14 cellular contexts compared by ENCODE assay signal in genomic region chr17:47898246-47898645, GRCh38. TPM values are rescaled to one million over a fixed set of nuclear protein-coding genes. Genes with fewer than 3 reads are reported as not detected.
A peak's percentile ranks its signal among the peaks of the same experiment; 100 is the strongest.
DNase-seq lines count a peak whose midpoint lies in the region; ATAC-seq and TF ChIP-seq lines count a peak whose summit lies in the region.
"Had no signal": no experiment of that assay in that cellular context is flagged by ENCODE, and none has a peak within 500 bp of the region (broad histone marks: within the 10 kb centered on the region; RNA-seq: fewer than 3 reads in every experiment).

No MANE protein-coding gene starts in this region.

- H3K4me2 ChIP-seq in Karpas-422 (ENCODE audit: low read depth, low read length, poor library complexity, severe bottlenecking): peak overlapping the region; percentile 76
- H3K4me2 ChIP-seq in SU-DHL-6 (ENCODE audit: low read depth, low read length, poor library complexity, severe bottlenecking): peak overlapping the region; percentile 69

- H2AFZ ChIP-seq in Karpas-422 (ENCODE audit: low read length): no peak overlapping the region
- no peak overlapping the region for H2AFZ ChIP-seq in SU-DHL-6 (ENCODE audit: low read depth, low read length, severe bottlenecking)

- no peak overlapping the region for H3K9ac ChIP-seq in Karpas-422 (ENCODE audit: low read length)
- no peak overlapping the region for H3K9ac ChIP-seq in SU-DHL-6 (ENCODE audit: low read length)

- H3K27me3 Mint-ChIP-seq in CD14-positive monocyte (ENCODE audit: low read depth in 3 of 3): peaks cover 0 to 5% (median 1%) of the 10 kb centered on the region in 3 donors
- peaks cover 0 to 4% (median 0%) of the 10 kb centered on the region in 5 donors for H3K27me3 Mint-ChIP-seq in naive thymus-derived CD4-positive, alpha-beta T cell

- intact Hi-C loops in CD14-positive monocyte (cut with micrococcal nuclease) (loop anchor here (5.0 to 10.0 kb wide), 3 partner anchors 47 to 233 kb away; partner anchors contain the start of gene PNPO (in 1 of the 2)), mucosa of descending colon (cut with DNase I, micrococcal nuclease) (no loop called here)
- intact Hi-C loops in naive thymus-derived CD4-positive, alpha-beta T cell (cut with micrococcal nuclease): loop anchor here (5.0 to 10.0 kb wide), 4 partner anchors 203 to 994 kb away; partner anchors contain the start of genes ATP5MC1 (in 1 of the 2), EFCAB13 (in 1 of the 2), KPNB1 (in 1 of the 2) and TBKBP1 (in 1 of the 2)

- H3K27ac ChIP-seq in Karpas-422 (ENCODE audit: low read length): no peak overlapping the region
- H3K27ac ChIP-seq in SU-DHL-6 (ENCODE audit: low read depth, low read length): no peak overlapping the region
- H3K27ac ChIP-seq in naive thymus-derived CD4-positive, alpha-beta T cell (ENCODE audit: low read depth, low read length): no peak overlapping the region

- H3K79me2 ChIP-seq in Karpas-422 (ENCODE audit: low read length) (peaks cover 62% of the 10 kb centered on the region), SU-DHL-6 (ENCODE audit: insufficient read depth, low read length) (peaks cover 32% of the 10 kb centered on the region)

- peaks cover 15% of the 10 kb centered on the region; the same call in 1 of the 2 replicates for H3K36me3 ChIP-seq in Karpas-422 (ENCODE audit: insufficient read depth, low read length)
- no peaks in the 10 kb centered on the region for H3K36me3 ChIP-seq in SU-DHL-6 (ENCODE audit: low read length)
- peaks cover 0 to 11% (median 4%) of the 10 kb centered on the region in 3 experiments for H3K36me3 ChIP-seq in naive thymus-derived CD4-positive, alpha-beta T cell (ENCODE audit: control insufficient read depth in 2 of 3, insufficient read depth in 3 of 3, low read length in 3 of 3)
- H3K36me3 ChIP-seq in mucosa of descending colon (ENCODE audit: low read depth): peaks cover 3% of the 10 kb centered on the region

- H3K4me3 ChIP-seq in Karpas-422 (ENCODE audit: low read length) (no peak overlapping the region), SU-DHL-6 (ENCODE audit: insufficient read depth, low read length, poor library complexity, severe bottlenecking) (no peak overlapping the region), mucosa of descending colon (no peak overlapping the region)
- H3K4me3 ChIP-seq in naive thymus-derived CD4-positive, alpha-beta T cell (ENCODE audit: low read length): no peak overlapping the region
- H3K4me3 ChIP-seq: K562 had no signal

- H3K9me2 ChIP-seq in Karpas-422 (replicated peaks; ENCODE audit: insufficient read depth, low read length) (no peaks in the 10 kb centered on the region), SU-DHL-6 (replicated peaks; ENCODE audit: insufficient read depth, low read length) (no peaks in the 10 kb centered on the region)

- peaks cover 35 to 41% of the 10 kb centered on the region in 2 donors for H3K36me3 Mint-ChIP-seq in CD14-positive monocyte
- H3K36me3 Mint-ChIP-seq in naive thymus-derived CD4-positive, alpha-beta T cell: peaks cover 0 to 17% (median 9%) of the 10 kb centered on the region in 5 donors

- ATAC-seq in naive thymus-derived CD4-positive, alpha-beta T cell: no peak
- ATAC-seq in HG03039 (IDR thresholded peaks at IDR 0.05; ENCODE audit: unreplicated experiment) (no peak), mucosa of descending colon (no peak)
- ATAC-seq: K562 had no signal

- H3K4me1 ChIP-seq in Karpas-422 (ENCODE audit: low read length): peaks cover 45% of the 10 kb centered on the region
- H3K4me1 ChIP-seq in naive thymus-derived CD4-positive, alpha-beta T cell (ENCODE audit: control insufficient read depth in 2 of 2, insufficient read depth in 2 of 2, low read length in 2 of 2): peaks cover 20 to 23% of the 10 kb centered on the region in 2 donors
- H3K4me1 ChIP-seq in mucosa of descending colon (ENCODE audit: low read depth): peaks cover 12% of the 10 kb centered on the region

- CTCF ChIA-PET in naive thymus-derived CD4-positive, alpha-beta T cell (lab: Charles Lee): interaction anchor here (1.0 kb wide), 1 partner anchor 52 kb away, joined by 3 read pairs; no protein-coding TSS in a partner anchor

- H3K9me3 ChIP-seq in Karpas-422 (ENCODE audit: low read length): no peaks in the 10 kb centered on the region
- H3K9me3 ChIP-seq in SU-DHL-6 (ENCODE audit: insufficient read depth, low read length): no peaks in the 10 kb centered on the region
- no peaks in the 10 kb centered on the region for H3K9me3 ChIP-seq in naive thymus-derived CD4-positive, alpha-beta T cell (ENCODE audit: control insufficient read depth in 2 of 3, low read length in 3 of 3)
- H3K9me3 ChIP-seq in mucosa of descending colon: no peaks in the 10 kb centered on the region

- no peaks in the 10 kb centered on the region for H3F3A ChIP-seq in SU-DHL-6 (ENCODE audit: insufficient read depth)

- TF ChIP-seq CTCF in CD14-positive monocyte (IDR thresholded peaks at IDR 0.05) (no peak), SU-DHL-6 (IDR thresholded peaks at IDR 0.05; ENCODE audit: insufficient read depth, low read length, poor library complexity, severe bottlenecking) (no peak), mucosa of descending colon (IDR thresholded peaks at IDR 0.05) (no peak)

- POLR2A ChIA-PET in naive thymus-derived CD4-positive, alpha-beta T cell (lab: Charles Lee): interaction anchor here (0.9 kb wide), 1 partner anchor 10 kb away, joined by 3 read pairs; no protein-coding TSS in a partner anchor

- H3K4me1 Mint-ChIP-seq in CD14-positive monocyte: peaks cover 38% of the 10 kb centered on the region
- H3K4me1 Mint-ChIP-seq in naive thymus-derived CD4-positive, alpha-beta T cell: peaks cover 32 to 79% (median 68%) of the 10 kb centered on the region in 7 donors

- no peaks in the 10 kb centered on the region for H3K27me3 ChIP-seq in Karpas-422 (ENCODE audit: low read length)
- H3K27me3 ChIP-seq in SU-DHL-6 (ENCODE audit: low read length): no peaks in the 10 kb centered on the region
- no peaks in the 10 kb centered on the region for H3K27me3 ChIP-seq in naive thymus-derived CD4-positive, alpha-beta T cell (ENCODE audit: control insufficient read depth in 2 of 2, insufficient read depth in 2 of 2, low read length in 2 of 2)

- peak overlapping the region; percentile 21 to 95 (median 75) for H3K27ac Mint-ChIP-seq in CD14-positive monocyte
- peak overlapping the region in 1 of 9 donors; percentile 98 for H3K27ac Mint-ChIP-seq in naive thymus-derived CD4-positive, alpha-beta T cell

- H3K4me3 Mint-ChIP-seq in CD14-positive monocyte: no peak overlapping the region
- H3K4me3 Mint-ChIP-seq in naive thymus-derived CD4-positive, alpha-beta T cell: peak overlapping the region in 6 of 10 donors; percentile 18 to 97 (median 70)

- no peaks in the 10 kb centered on the region for H3K9me3 Mint-ChIP-seq in CD14-positive monocyte
- H3K9me3 Mint-ChIP-seq in naive thymus-derived CD4-positive, alpha-beta T cell: peaks cover 0 to 4% (median 0%) of the 10 kb centered on the region in 11 donors

- no peak for DNase-seq in CD14-positive monocyte (ENCODE audit: low spot score)
- no peak for DNase-seq in Karpas-422
- no peak for DNase-seq in naive thymus-derived CD4-positive, alpha-beta T cell
- no peak for DNase-seq in activated CD8-positive, alpha-beta memory T cell treated with anti-CD3 and anti-CD28 coated beads, Interleukin-2, amount 50 U/mL, for 48 hours
- DNase-seq in mucosa of descending colon: no peak
- DNase-seq in NCI-H510A treated with DMSO at 0.1 percent for 48 hours (lab: John Stamatoyannopoulos, UW): no peak
- DNase-seq: amygdala, NCI-H1694, NCI-H526 treated with DMSO at 0.1 percent for 48 hours, nucleus accumbens, T1000 had no signal

- H4K20me1 ChIP-seq in Karpas-422 (ENCODE audit: insufficient read depth, low read depth, low read length): no peaks in the 10 kb centered on the region
- no peaks in the 10 kb centered on the region for H4K20me1 ChIP-seq in SU-DHL-6 (ENCODE audit: low read depth, low read length)

RNA-seq across cellular contexts. Expression of gene SP2, which starts 2.2 kb away (rescaled TPM):
- 1 to 10 TPM; 3.1 to 6.8 TPM for polyA plus RNA-seq in CD14-positive monocyte
- 3.6 and 4.4 TPM in 2 replicates for total RNA-seq in Karpas-422 (2014; rRNA removed; shearing (Covaris generic); ENCODE audit: low replicate concordance)
- 10 to 100 TPM; 25.2 to 36.5 (median 30.8) TPM for total RNA-seq in naive thymus-derived CD4-positive, alpha-beta T cell
- 10 to 100 TPM in 1 of 2 donors, 1 to 10 TPM in 1; 7.9 to 15.6 TPM for polyA plus RNA-seq in naive thymus-derived CD4-positive, alpha-beta T cell
- total RNA-seq in mucosa of descending colon: 10 to 100 TPM; 21.7 to 24.2 (median 21.7) TPM

RNA-seq across cellular contexts. Expression of gene PNPO, which starts 43.1 kb away (rescaled TPM):
- 10 to 100 TPM; 29.7 to 34.2 TPM for polyA plus RNA-seq in CD14-positive monocyte
- 26.8 and 32.0 TPM in 2 replicates for total RNA-seq in Karpas-422 (2014; rRNA removed; shearing (Covaris generic); ENCODE audit: low replicate concordance)
- total RNA-seq in naive thymus-derived CD4-positive, alpha-beta T cell: 10 to 100 TPM; 12.0 to 35.7 (median 14.1) TPM
- 10 to 100 TPM; 16.2 to 25.1 TPM for polyA plus RNA-seq in naive thymus-derived CD4-positive, alpha-beta T cell
- total RNA-seq in mucosa of descending colon: 10 to 100 TPM; 22.8 to 32.0 (median 24.8) TPM

RNA-seq across cellular contexts. Expression of gene SP6, which starts 47.3 kb away (rescaled TPM):
- under 1 TPM in 1 of 2 donors, not detected in 1; 0.06 TPM for polyA plus RNA-seq in CD14-positive monocyte
- 0.04 TPM in 1 of 2 replicates, not detected in the other for total RNA-seq in Karpas-422 (2014; rRNA removed; shearing (Covaris generic); ENCODE audit: low replicate concordance)
- total RNA-seq in naive thymus-derived CD4-positive, alpha-beta T cell: under 1 TPM in 3 of 5 experiments, not detected in 2; 0.16 to 0.29 (median 0.22) TPM
- polyA plus RNA-seq in naive thymus-derived CD4-positive, alpha-beta T cell: under 1 TPM in 1 of 2 donors, not detected in 1; 0.05 TPM
- 10 to 100 TPM in 1 of 3 donors, 1 to 10 TPM in 2; 2.0 to 11.6 (median 4.7) TPM for total RNA-seq in mucosa of descending colon

RNA-seq across cellular contexts. Expression of gene SCRN2, which starts 57.2 kb away (rescaled TPM):
- polyA plus RNA-seq in CD14-positive monocyte: 10 to 100 TPM; 13.2 to 14.5 TPM
- 37.7 and 63.5 TPM in 2 replicates for total RNA-seq in Karpas-422 (2014; rRNA removed; shearing (Covaris generic); ENCODE audit: low replicate concordance)
- total RNA-seq in naive thymus-derived CD4-positive, alpha-beta T cell: 10 to 100 TPM; 33.4 to 55.9 (median 41.4) TPM
- 10 to 100 TPM; 27.5 to 34.8 TPM for polyA plus RNA-seq in naive thymus-derived CD4-positive, alpha-beta T cell
- 10 to 100 TPM; 38.4 to 45.1 (median 38.5) TPM for total RNA-seq in mucosa of descending colon

RNA-seq across cellular contexts. Expression of gene PRR15L, which starts 59.4 kb away (rescaled TPM):
- not detected for polyA plus RNA-seq in CD14-positive monocyte
- total RNA-seq in Karpas-422 (2014; rRNA removed; shearing (Covaris generic); ENCODE audit: low replicate concordance): 0.97 and 2.7 TPM in 2 replicates
- total RNA-seq in naive thymus-derived CD4-positive, alpha-beta T cell: not detected
- polyA plus RNA-seq in naive thymus-derived CD4-positive, alpha-beta T cell: under 1 TPM in 1 of 2 donors, not detected in 1; 0.32 TPM
- total RNA-seq in mucosa of descending colon: 100 to 1,000 TPM; 101 to 347 (median 243) TPM
- total RNA-seq: K562 had no signal

Comparison
In these comparisons a context has a peak if more than half of its experiments do, and no peak if none do; other contexts are left out.
1. H3K4me3 Mint-ChIP-seq: peak in naive thymus-derived CD4-positive, alpha-beta T cell (6 of 10); none in CD14-positive monocyte (0 of 2).
2. intact Hi-C loops: an anchor here in CD14-positive monocyte (5.0 to 10.0 kb wide) and naive thymus-derived CD4-positive, alpha-beta T cell (5.0 to 10.0 kb wide); none called in mucosa of descending colon.